8 cellular contexts compared by ENCODE assay signal in the genomic region with DNA sequence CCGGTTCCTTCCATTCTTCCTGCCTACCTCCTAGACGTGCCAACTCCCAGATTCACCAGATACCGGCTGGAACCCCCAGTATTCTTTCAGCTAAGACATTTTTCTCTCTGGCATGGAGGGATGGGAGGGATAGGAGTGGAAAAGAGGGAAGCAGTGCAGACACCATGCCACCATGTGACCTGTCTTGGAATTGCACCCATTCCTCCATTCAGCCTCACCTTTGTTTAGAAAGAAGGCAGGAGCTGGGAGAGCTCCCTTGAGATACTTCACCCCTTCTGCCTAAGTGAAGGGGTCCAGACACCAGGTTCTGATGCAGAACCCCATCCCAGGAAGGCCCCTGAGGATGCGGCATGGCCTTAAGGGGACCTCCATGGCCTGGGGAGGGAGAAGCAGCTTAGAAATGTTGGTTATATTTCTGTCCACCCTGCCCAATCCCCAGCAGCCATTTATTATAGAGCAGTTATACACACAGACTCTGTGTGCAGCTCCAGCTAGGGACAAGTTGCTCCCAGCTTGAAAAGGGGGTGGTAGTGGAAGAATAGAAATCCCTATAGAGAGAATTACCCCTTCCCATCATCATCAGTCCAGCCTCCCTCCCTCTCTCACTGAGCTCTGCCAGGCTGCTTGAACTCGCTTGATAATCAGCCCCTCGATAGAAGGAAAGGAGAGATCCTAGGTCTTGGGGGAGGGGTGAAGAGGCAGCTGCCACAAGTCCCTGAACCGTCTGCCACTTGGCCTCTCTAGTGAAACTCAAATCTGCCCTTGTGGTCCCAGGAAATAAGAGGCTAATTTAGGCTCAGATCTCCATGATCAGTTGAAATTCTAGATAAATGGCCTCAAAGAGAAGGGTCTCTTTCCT. TPM values are rescaled to one million over a fixed set of nuclear protein-coding genes. Genes with fewer than 3 reads are reported as not detected.
A peak's percentile ranks its signal among the peaks of the same experiment; 100 is the strongest.
DNase-seq lines count a peak whose midpoint lies in the region; ATAC-seq and TF ChIP-seq lines count a peak whose summit lies in the region.

No MANE protein-coding gene starts in this region.

- DNase-seq in AG09319 (ENCODE audit: extremely low read depth, low read depth), result no peak
- DNase-seq in GM13976 (ENCODE audit: low spot score), result peak; percentile 40
- DNase-seq in NCI-H82 (lab: John Stamatoyannopoulos, UW), result peak; percentile 92
- peak in 4 of 10 donors; percentile 49 to 67 (median 60) for DNase-seq in dorsolateral prefrontal cortex
- peak in 1 of 3 donors; percentile 73 for DNase-seq in mucosa of descending colon
- no peak for DNase-seq in activated CD4-positive, alpha-beta memory T cell treated with anti-CD3 and anti-CD28 coated beads for 36 hours

- no peaks in the 10 kb centered on the region for H3K27me3 ChIP-seq in dorsolateral prefrontal cortex

- H3K36me3 Mint-ChIP-seq in activated CD4-positive, alpha-beta memory T cell treated with anti-CD3 and anti-CD28 coated beads for 36 hours, result peaks cover 14% of the 10 kb centered on the region

- no peaks in the 10 kb centered on the region for H3K9me3 Mint-ChIP-seq in activated CD4-positive, alpha-beta memory T cell treated with anti-CD3 and anti-CD28 coated beads for 36 hours

- H3K4me1 ChIP-seq in mucosa of descending colon (ENCODE audit: low read depth), result peaks cover 4% of the 10 kb centered on the region

- H3K27ac Mint-ChIP-seq in activated CD4-positive, alpha-beta memory T cell treated with anti-CD3 and anti-CD28 coated beads for 36 hours, result no peak overlapping the region

- POLR2A ChIA-PET in activated CD4-positive, alpha-beta memory T cell treated with anti-CD3 and anti-CD28 coated beads for 36 hours (lab: Charles Lee), result no interaction called here

- H3K4me3 ChIP-seq in dorsolateral prefrontal cortex (peak overlapping the region in 10 of 59 donors; percentile 1 to 33 (median 8)), mucosa of descending colon (no peak overlapping the region)

- intact Hi-C loops in dorsolateral prefrontal cortex (cut with DNase I), result loop anchor here (2.0 to 10.0 kb wide), 5 partner anchors 78 to 292 kb away; partner anchors contain the start of genes VCP (in 2 of the 2), FANCG (in 1 of the 2) and STOML2 (in 1 of the 2)
- intact Hi-C loops in mucosa of descending colon (cut with DNase I, micrococcal nuclease), result no loop called here
- intact Hi-C loops in activated CD4-positive, alpha-beta memory T cell treated with anti-CD3 and anti-CD28 coated beads for 36 hours (cut with micrococcal nuclease), result no loop called here

- peak overlapping the region in 56 of 59 donors; percentile 15 to 96 (median 82) for H3K27ac ChIP-seq in dorsolateral prefrontal cortex

- no peaks in the 10 kb centered on the region for H3K27me3 Mint-ChIP-seq in activated CD4-positive, alpha-beta memory T cell treated with anti-CD3 and anti-CD28 coated beads for 36 hours

- CTCF ChIA-PET in activated CD4-positive, alpha-beta memory T cell treated with anti-CD3 and anti-CD28 coated beads for 36 hours (lab: Charles Lee), result interaction anchor here (0.7 to 4.3 kb wide), 11 partner anchors 10 to 292 kb away, joined by 3 to 30 read pairs (median 3); no protein-coding TSS in a partner anchor

- ATAC-seq in mucosa of descending colon, result peak; percentile 49
- no peak for ATAC-seq in GM21528 (IDR thresholded peaks at IDR 0.05; ENCODE audit: low FRiP score, unreplicated experiment)
- no peak for ATAC-seq in HG03521 (IDR thresholded peaks at IDR 0.05; ENCODE audit: unreplicated experiment)

- no peak overlapping the region for H3K4me3 Mint-ChIP-seq in activated CD4-positive, alpha-beta memory T cell treated with anti-CD3 and anti-CD28 coated beads for 36 hours

- TF ChIP-seq CTCF in AG09319 (IDR thresholded peaks at IDR 0.05; ENCODE audit: low read depth, low read length) (peak; percentile 57), GM13976 (IDR thresholded peaks at IDR 0.05; ENCODE audit: borderline replicate concordance, control extremely low read depth, extremely low read depth, insufficient read depth, missing control alignments) (no peak), dorsolateral prefrontal cortex (IDR thresholded peaks at IDR 0.05 in 54 of 56, conservative IDR thresholded peaks at IDR 0.05 in 2 of 56; ENCODE audit: low read depth in 1 of 56, partially characterized antibody in 56 of 56) (peak; percentile 8 to 75 (median 60)), mucosa of descending colon (IDR thresholded peaks at IDR 0.05) (peak; percentile 20)

- no peaks in the 10 kb centered on the region for H3K9me3 ChIP-seq in mucosa of descending colon

- H3K4me1 Mint-ChIP-seq in activated CD4-positive, alpha-beta memory T cell treated with anti-CD3 and anti-CD28 coated beads for 36 hours (ENCODE audit: low read depth), result peaks cover 47% of the 10 kb centered on the region

- in situ Hi-C loops in GM13976 (cut with MboI; ENCODE audit: low sequenced_read_pairs, unreplicated experiment), result no loop called here

- no peaks in the 10 kb centered on the region for H3K36me3 ChIP-seq in mucosa of descending colon (ENCODE audit: low read depth)

RNA-seq across cellular contexts. Expression of gene DNAJB5, which starts 5.1 kb away (rescaled TPM):
- total RNA-seq in dorsolateral prefrontal cortex, result 10 to 100 TPM in 107 of 120 experiments, 1 to 10 TPM in 13; 7.7 to 33.7 (median 13.4) TPM
- total RNA-seq in mucosa of descending colon, result 10 to 100 TPM in 1 of 3 donors, 1 to 10 TPM in 2; 1.2 to 32.9 (median 5.8) TPM
- total RNA-seq in activated CD4-positive, alpha-beta memory T cell treated with anti-CD3 and anti-CD28 coated beads for 36 hours, result 10 to 100 TPM; 11.5 to 12.0 TPM

RNA-seq across cellular contexts. Expression of gene PHF24, which starts 36.6 kb away (rescaled TPM):
- total RNA-seq in dorsolateral prefrontal cortex (100 to 1,000 TPM in 103 of 120 experiments, 10 to 100 TPM in 17; 40.2 to 234 (median 146) TPM), mucosa of descending colon (1 to 10 TPM in 1 of 3 donors, under 1 TPM in 1, not detected in 1; 0.55 to 1.3 TPM)
- under 1 TPM in 1 of 2 experiments, not detected in 1; 0.12 TPM for total RNA-seq in activated CD4-positive, alpha-beta memory T cell treated with anti-CD3 and anti-CD28 coated beads for 36 hours

Comparison
In these comparisons a context has a peak if more than half of its experiments do, and no peak if none do; other contexts are left out.
1. DNase-seq: peak in GM13976 (single experiment) and NCI-H82 (single experiment); none in AG09319 (single experiment) and activated CD4-positive, alpha-beta memory T cell treated with anti-CD3 and anti-CD28 coated beads for 36 hours (single experiment).
2. RNA of gene PHF24, which starts 36.6 kb away (total RNA-seq): 40.2 to 234 TPM in dorsolateral prefrontal cortex; 0.55 to 1.3 TPM in mucosa of descending colon and 0.12 TPM in activated CD4-positive, alpha-beta memory T cell treated with anti-CD3 and anti-CD28 coated beads for 36 hours; every median in the first group is over 10 times any median in the second.
3. intact Hi-C loops: an anchor here in dorsolateral prefrontal cortex (2.0 to 10.0 kb wide); none called in mucosa of descending colon and activated CD4-positive, alpha-beta memory T cell treated with anti-CD3 and anti-CD28 coated beads for 36 hours.